In genomic region chr10:67836491-67836890, GRCh38 we compare ENCODE assay signal across 19 cellular contexts. TPM values are rescaled to one million over a fixed set of nuclear protein-coding genes. Genes with fewer than 3 reads are reported as not detected.
DNase-seq lines count a peak whose midpoint lies in the region; ATAC-seq, FAIRE-seq and TF ChIP-seq lines count a peak whose summit lies in the region.
"Had no signal": no experiment of that assay in that cellular context is flagged by ENCODE, and none has a peak within 500 bp of the region (broad histone marks: within the 10 kb centered on the region; RNA-seq: fewer than 3 reads in every experiment).

No MANE protein-coding gene starts in this region.

- peak overlapping the region; percentile 78 for H2AFZ ChIP-seq in K562 (ENCODE audit: low read depth, low read length)

- TF ChIP-seq RAD21 in K562 (CRISPR knock-in tag; conservative IDR thresholded peaks at IDR 0.05 in 1 of 2, IDR thresholded peaks at IDR 0.05 in 1 of 2) = no peak

- 0% methylated on average over 2 of the region's 2 CpGs for WGBS in K562 (ENCODE audit: insufficient coverage, low coverage, missing lambda C conversion rate)

- in situ Hi-C loops in K562 (cut with MboI) = no loop called here

- peak overlapping the region; percentile 59 for H3K4me2 ChIP-seq in K562 (ENCODE audit: insufficient read depth, low read length)

- no peak for FAIRE-seq in K562 (lab: Jason Lieb, UNC)

- intact Hi-C loops in left ventricle myocardium inferior (cut with micrococcal nuclease) = no loop called here
- intact Hi-C loops in left cardiac atrium (cut with DNase I) = no loop called here
- intact Hi-C loops in K562 (cut with micrococcal nuclease) = loop anchor here (2.0 kb wide), 1 partner anchor 48 kb away; no protein-coding TSS in a partner anchor
- intact Hi-C loops in activated T-helper 2 cell treated with anti-CD3 and anti-CD28 coated beads, Interferon-gamma antibody, Interleukin-2, Interleukin-4, amounts not matched to agents 10 μg/mL and 5 μg/mL and 100 μg/mL, durations not matched to agents 14 hours and 24 hours and 36 hours (cut with micrococcal nuclease) = no loop called here

- TF ChIP-seq EP300 in K562 (IDR thresholded peaks at IDR 0.05; ENCODE audit: low read length) = no peak

- H3K4me1 Mint-ChIP-seq in type B pancreatic cell (ENCODE audit: unreplicated experiment) = peaks cover 5% of the 10 kb centered on the region
- peaks cover 10% of the 10 kb centered on the region for H3K4me1 Mint-ChIP-seq in activated T-helper 2 cell treated with anti-CD3 and anti-CD28 coated beads, Interferon-gamma antibody, Interleukin-2, Interleukin-4, amounts not matched to agents 10 μg/mL and 5 μg/mL and 100 μg/mL, durations not matched to agents 14 hours and 24 hours and 36 hours (ENCODE audit: low read depth)
- no peaks in the 10 kb centered on the region for H3K4me1 Mint-ChIP-seq in activated T-helper 17 cell treated with anti-CD3 and anti-CD28 coated beads, Interleukin-2, amount 50 U/mL, for 72 hours
- H3K4me1 Mint-ChIP-seq: natural killer cell, T-helper 17 cell had no signal

- H3K4me1 ChIP-seq in left ventricle myocardium inferior = peaks cover 6% of the 10 kb centered on the region
- no peaks in the 10 kb centered on the region; a peak in 1 of 5 replicates for H3K4me1 ChIP-seq in K562 (replicated peaks in 1 of 2; ENCODE audit: control insufficient read depth in 2 of 2, insufficient read depth in 2 of 2, low read length in 2 of 2)

- peak overlapping the region; percentile 65 for H3K4me3 ChIP-seq in left ventricle myocardium inferior
- peak overlapping the region; percentile 23 for H3K4me3 ChIP-seq in K562

- BruUV-seq in K562 (replicated peaks; lab: Mats Ljungman, UMichigan) = no TSS peak

- CTCF ChIA-PET in K562 (lab: Yijun Ruan, JAX; ENCODE audit: low intra/inter-chr PET ratio) = no interaction called here

- peaks cover 3% of the 10 kb centered on the region for H3K36me3 Mint-ChIP-seq in type B pancreatic cell
- H3K36me3 Mint-ChIP-seq in activated T-helper 2 cell treated with anti-CD3 and anti-CD28 coated beads, Interferon-gamma antibody, Interleukin-2, Interleukin-4, amounts not matched to agents 10 μg/mL and 5 μg/mL and 100 μg/mL, durations not matched to agents 14 hours and 24 hours and 36 hours (ENCODE audit: low read depth) = no peaks in the 10 kb centered on the region
- H3K36me3 Mint-ChIP-seq in activated T-helper 17 cell treated with anti-CD3 and anti-CD28 coated beads, Interleukin-2, amount 50 U/mL, for 72 hours (ENCODE audit: low read depth) = no peaks in the 10 kb centered on the region
- H3K36me3 Mint-ChIP-seq: natural killer cell had no signal

- H3K9me3 Mint-ChIP-seq in type B pancreatic cell = no peaks in the 10 kb centered on the region
- H3K9me3 Mint-ChIP-seq in activated T-helper 2 cell treated with anti-CD3 and anti-CD28 coated beads, Interferon-gamma antibody, Interleukin-2, Interleukin-4, amounts not matched to agents 10 μg/mL and 5 μg/mL and 100 μg/mL, durations not matched to agents 14 hours and 24 hours and 36 hours = peaks cover 4% of the 10 kb centered on the region
- H3K9me3 Mint-ChIP-seq in activated T-helper 17 cell treated with anti-CD3 and anti-CD28 coated beads, Interleukin-2, amount 50 U/mL, for 72 hours = no peaks in the 10 kb centered on the region
- H3K9me3 Mint-ChIP-seq: natural killer cell; stimulated activated naive CD8-positive, alpha-beta T cell treated with anti-CD3 and anti-CD28 coated beads, Interleukin-15, Interleukin-2, amounts not matched to agents 100 ng/mL and 50 ng/mL, for 24 hours had no signal

- H4K20me1 ChIP-seq in K562 (replicated peaks; ENCODE audit: control insufficient read depth, insufficient read depth, low read length) = no peaks in the 10 kb centered on the region

- POLR2A ChIA-PET in K562 (lab: Yijun Ruan, JAX) = interaction anchor here (0.6 to 1.8 kb wide), 5 partner anchors 9 to 1766 kb away, joined by 3 to 4 read pairs (median 3); no protein-coding TSS in a partner anchor

- no peak for TF ChIP-seq CTCF in left ventricle myocardium inferior (IDR thresholded peaks at IDR 0.05; ENCODE audit: borderline replicate concordance)
- TF ChIP-seq CTCF in K562 (IDR thresholded peaks at IDR 0.05 in 2 of 3, conservative IDR thresholded peaks at IDR 0.05 in 1 of 3; ENCODE audit: insufficient read depth in 2 of 3, low read depth in 1 of 3, low read length in 3 of 3) = no peak
- no peak for TF ChIP-seq CTCF in type B pancreatic cell (conservative IDR thresholded peaks at IDR 0.05)

- no peak overlapping the region for H3K27ac Mint-ChIP-seq in type B pancreatic cell
- no peak overlapping the region for H3K27ac Mint-ChIP-seq in activated T-helper 2 cell treated with anti-CD3 and anti-CD28 coated beads, Interferon-gamma antibody, Interleukin-2, Interleukin-4, amounts not matched to agents 10 μg/mL and 5 μg/mL and 100 μg/mL, durations not matched to agents 14 hours and 24 hours and 36 hours
- H3K27ac Mint-ChIP-seq in activated T-helper 17 cell treated with anti-CD3 and anti-CD28 coated beads, Interleukin-2, amount 50 U/mL, for 72 hours = no peak overlapping the region
- H3K27ac Mint-ChIP-seq: activated B cell treated with CpG ODN at 0.5 μM for 24 hours, natural killer cell, T-helper 17 cell had no signal

- no peaks in the 10 kb centered on the region for H3K27me3 Mint-ChIP-seq in type B pancreatic cell
- H3K27me3 Mint-ChIP-seq in activated T-helper 2 cell treated with anti-CD3 and anti-CD28 coated beads, Interferon-gamma antibody, Interleukin-2, Interleukin-4, amounts not matched to agents 10 μg/mL and 5 μg/mL and 100 μg/mL, durations not matched to agents 14 hours and 24 hours and 36 hours (ENCODE audit: low read depth) = no peaks in the 10 kb centered on the region
- no peaks in the 10 kb centered on the region for H3K27me3 Mint-ChIP-seq in activated T-helper 17 cell treated with anti-CD3 and anti-CD28 coated beads, Interleukin-2, amount 50 U/mL, for 72 hours
- H3K27me3 Mint-ChIP-seq: activated B cell treated with CpG ODN at 0.5 μM for 24 hours; stimulated activated naive CD8-positive, alpha-beta T cell treated with anti-CD3 and anti-CD28 coated beads, Interleukin-15, Interleukin-2, amounts not matched to agents 100 ng/mL and 50 ng/mL, for 24 hours; T-helper 17 cell had no signal

- H3K9me1 ChIP-seq in K562 (ENCODE audit: control insufficient read depth, insufficient read depth, low read length) = no peaks in the 10 kb centered on the region

- H3K9me3 ChIP-seq in left ventricle myocardium inferior (replicated peaks) (peaks cover 5% of the 10 kb centered on the region), K562 (replicated peaks; ENCODE audit: control insufficient read depth, insufficient read depth, low read depth, low read length) (no peaks in the 10 kb centered on the region; the same call in 1 of the 2 replicates)

- DNase-seq in left ventricle myocardium inferior (no peak), left cardiac atrium (no peak), NCI-H1694 (lab: John Stamatoyannopoulos, UW) (peak; percentile 5), K562 (ENCODE audit: extremely low read depth in 1 of 4, low spot score in 3 of 4) (peak in 1 of 4 experiments; percentile 36), type B pancreatic cell (ENCODE audit: extremely low spot score, unreplicated experiment) (no peak)
- no peak for DNase-seq in activated T-helper 2 cell treated with anti-CD3 and anti-CD28 coated beads, Interferon-gamma antibody, Interleukin-2, Interleukin-4, amounts not matched to agents 10 μg/mL and 5 μg/mL and 100 μg/mL, durations not matched to agents 14 hours and 24 hours and 36 hours (ENCODE audit: low spot score)
- DNase-seq: activated B cell treated with CpG ODN at 0.5 μM for 24 hours; activated CD8-positive, alpha-beta memory T cell treated with anti-CD3 and anti-CD28 coated beads for 24 hours; EL; GOT3; natural killer cell; NCI-H345; SHP77; T-helper 17 cell; trophoblast cell had no signal

- ATAC-seq in left cardiac atrium = no peak
- ATAC-seq in K562 = 0 out of 3 replicates have a peak, but pooled peaks have one; percentile 7
- ATAC-seq in GM19023 (IDR thresholded peaks at IDR 0.05; ENCODE audit: unreplicated experiment) = no peak
- no peak for ATAC-seq in activated T-helper 17 cell treated with anti-CD3 and anti-CD28 coated beads, Interleukin-2, amount 50 U/mL, for 72 hours (replicated peaks)
- ATAC-seq: natural killer cell, T-helper 17 cell had no signal

- H3K36me3 ChIP-seq in left ventricle myocardium inferior = no peaks in the 10 kb centered on the region
- H3K36me3 ChIP-seq in K562 (ENCODE audit: control insufficient read depth, insufficient read depth, low read length) = no peaks in the 10 kb centered on the region; the same call in 2 of the 3 replicates
- H3K36me3 ChIP-seq: cardiac muscle cell had no signal

- H3K27ac ChIP-seq in left ventricle myocardium inferior (replicated peaks) = no peak overlapping the region
- peak overlapping the region; percentile 43; the same call in 2 of the 3 replicates for H3K27ac ChIP-seq in K562 (ENCODE audit: extremely low read depth, low read depth, low read length)
- H3K27ac ChIP-seq: cardiac muscle cell had no signal

- H3K27me3 ChIP-seq in left ventricle myocardium inferior (ENCODE audit: low read depth) = no peaks in the 10 kb centered on the region
- no peaks in the 10 kb centered on the region for H3K27me3 ChIP-seq in K562 (ENCODE audit: control insufficient read depth in 2 of 2, insufficient read depth in 2 of 2, low read length in 2 of 2)
- H3K27me3 ChIP-seq: cardiac muscle cell had no signal

- H3K4me3 Mint-ChIP-seq in type B pancreatic cell = peak overlapping the region; percentile 46
- no peak overlapping the region for H3K4me3 Mint-ChIP-seq in activated T-helper 2 cell treated with anti-CD3 and anti-CD28 coated beads, Interferon-gamma antibody, Interleukin-2, Interleukin-4, amounts not matched to agents 10 μg/mL and 5 μg/mL and 100 μg/mL, durations not matched to agents 14 hours and 24 hours and 36 hours (ENCODE audit: low read depth)
- no peak overlapping the region for H3K4me3 Mint-ChIP-seq in activated T-helper 17 cell treated with anti-CD3 and anti-CD28 coated beads, Interleukin-2, amount 50 U/mL, for 72 hours
- H3K4me3 Mint-ChIP-seq: activated B cell treated with CpG ODN at 0.5 μM for 24 hours, natural killer cell, T-helper 17 cell had no signal

- peak overlapping the region in 1 of 2 experiments; percentile 58; a peak in 2 of 4 replicates for H3K9ac ChIP-seq in K562 (ENCODE audit: insufficient read depth in 1 of 2, low read depth in 2 of 2, low read length in 2 of 2)

- TF ChIP-seq POLR2A in K562 (conservative IDR thresholded peaks at IDR 0.05) = no peak

- peaks cover 52% of the 10 kb centered on the region for H3K79me2 ChIP-seq in K562 (ENCODE audit: control insufficient read depth, insufficient read depth, low read length)

RNA-seq across cellular contexts. Expression of gene DNAJC12, which starts 1.5 kb away (rescaled TPM):
- total RNA-seq in left ventricle myocardium inferior = 6.1 TPM
- total RNA-seq in left cardiac atrium = 1 to 10 TPM; 3.6 to 3.7 TPM
- total RNA-seq in K562 (2011; cell fraction: chromatin; rRNA removed; ENCODE audit: low replicate concordance) = 1.6 and 6.8 TPM in 2 replicates
- 1.7 and 2.5 TPM in 2 replicates for total RNA-seq in K562 (2011; cell fraction: nucleolus; rRNA removed)
- 2.4 and 4.7 TPM in 2 replicates for total RNA-seq in K562 (2011; cell fraction: nucleoplasm; rRNA removed)
- 41.6 and 46.5 TPM in 2 replicates for total RNA-seq in K562 (2014; rRNA removed)
- total RNA-seq in K562 (2014; rRNA removed; fragmentation: Illumina TruSeq; extraction: Trizol) = 68.5 and 79.7 TPM in 2 replicates
- 32.3 and 34.4 TPM in 2 replicates for total RNA-seq in K562 (2015; rRNA removed; fragmentation: Illumina TruSeq; extraction: Trizol)
- 37.0 and 42.4 TPM in 2 replicates for total RNA-seq in K562 (2021)
- 7.4 and 7.7 TPM in 2 replicates for polyA plus RNA-seq in K562 (2011; rRNA removed)
- 1.1 and 3.8 TPM in 2 replicates for polyA plus RNA-seq in K562 (2011; cell fraction: cytosol; rRNA removed)
- 0.51 and 1.2 TPM in 2 replicates for polyA plus RNA-seq in K562 (2011; cell fraction: nucleus; rRNA removed)
- 30.3 and 94.1 TPM in 2 replicates for polyA plus RNA-seq in K562 (2012)
- 88.4 and 90.9 TPM in 2 replicates for polyA plus RNA-seq in K562 (2014; fragmentation: Illumina TruSeq; extraction: Trizol)
- 10 to 100 TPM; 92.2 to 95.9 TPM for polyA plus RNA-seq in K562 (2014; fragmentation: Nextera tagmentation; extraction: Ambion mirVana)
- 54.4 and 74.3 TPM in 2 replicates for polyA plus RNA-seq in K562 (2014; rRNA removed)
- polyA minus RNA-seq in K562 (2011; rRNA and poly(A)+ RNA removed) = 1.9 and 3.2 TPM in 2 replicates
- polyA minus RNA-seq in K562 (2011; cell fraction: cytosol; rRNA and poly(A)+ RNA removed) = 1.7 and 2.1 TPM in 2 replicates
- polyA minus RNA-seq in K562 (2011; cell fraction: nucleus; rRNA and poly(A)+ RNA removed) = 0.40 and 1.1 TPM in 2 replicates
- 15.7 and 19.4 TPM in 2 replicates for total RNA-seq in type B pancreatic cell (ENCODE audit: low replicate concordance)
- 11.0 and 12.6 TPM in 2 replicates for total RNA-seq in activated T-helper 2 cell treated with anti-CD3 and anti-CD28 coated beads, Interferon-gamma antibody, Interleukin-2, Interleukin-4, amounts not matched to agents 10 μg/mL and 5 μg/mL and 100 μg/mL, durations not matched to agents 14 hours and 24 hours and 36 hours
- total RNA-seq in activated T-helper 17 cell treated with anti-CD3 and anti-CD28 coated beads, Interleukin-2, amount 50 U/mL, for 72 hours = 1 to 10 TPM; 2.6 to 3.7 TPM
- total RNA-seq: natural killer cell, T-helper 17 cell had no signal

RNA-seq across cellular contexts. Expression of gene SIRT1, which starts 48.0 kb away (rescaled TPM):
- total RNA-seq in left ventricle myocardium inferior = 10.6 TPM
- 10 to 100 TPM; 14.1 to 14.8 TPM for total RNA-seq in left cardiac atrium
- total RNA-seq in K562 (2011; cell fraction: chromatin; rRNA removed; ENCODE audit: low replicate concordance) = 9.5 and 26.7 TPM in 2 replicates
- 5.5 and 7.5 TPM in 2 replicates for total RNA-seq in K562 (2011; cell fraction: nucleolus; rRNA removed)
- 10.4 and 18.1 TPM in 2 replicates for total RNA-seq in K562 (2011; cell fraction: nucleoplasm; rRNA removed)
- 13.2 and 13.6 TPM in 2 replicates for total RNA-seq in K562 (2014; rRNA removed)
- total RNA-seq in K562 (2014; rRNA removed; fragmentation: Illumina TruSeq; extraction: Trizol) = 21.6 and 23.2 TPM in 2 replicates
- 18.6 and 19.9 TPM in 2 replicates for total RNA-seq in K562 (2015; rRNA removed; fragmentation: Illumina TruSeq; extraction: Trizol)
- total RNA-seq in K562 (2021) = 20.9 and 25.8 TPM in 2 replicates
- polyA plus RNA-seq in K562 (2011; rRNA removed) = 13.5 and 17.2 TPM in 2 replicates
- 2.7 and 6.2 TPM in 2 replicates for polyA plus RNA-seq in K562 (2011; cell fraction: cytosol; rRNA removed)
- 4.8 and 5.7 TPM in 2 replicates for polyA plus RNA-seq in K562 (2011; cell fraction: nucleus; rRNA removed)
- 14.0 and 15.7 TPM in 2 replicates for polyA plus RNA-seq in K562 (2012)
- 22.3 and 25.8 TPM in 2 replicates for polyA plus RNA-seq in K562 (2014; fragmentation: Illumina TruSeq; extraction: Trizol)
- polyA plus RNA-seq in K562 (2014; fragmentation: Nextera tagmentation; extraction: Ambion mirVana) = 1 to 10 TPM; 7.8 to 8.8 TPM
- polyA plus RNA-seq in K562 (2014; rRNA removed) = 18.2 and 19.1 TPM in 2 replicates
- polyA minus RNA-seq in K562 (2011; rRNA and poly(A)+ RNA removed) = 14.2 and 15.7 TPM in 2 replicates
- 6.1 and 7.1 TPM in 2 replicates for polyA minus RNA-seq in K562 (2011; cell fraction: cytosol; rRNA and poly(A)+ RNA removed)
- 3.9 and 7.0 TPM in 2 replicates for polyA minus RNA-seq in K562 (2011; cell fraction: nucleus; rRNA and poly(A)+ RNA removed)
- 22.2 and 30.4 TPM in 2 replicates for total RNA-seq in type B pancreatic cell (ENCODE audit: low replicate concordance)
- 25.3 and 25.6 TPM in 2 replicates for total RNA-seq in activated T-helper 2 cell treated with anti-CD3 and anti-CD28 coated beads, Interferon-gamma antibody, Interleukin-2, Interleukin-4, amounts not matched to agents 10 μg/mL and 5 μg/mL and 100 μg/mL, durations not matched to agents 14 hours and 24 hours and 36 hours
- total RNA-seq in activated T-helper 17 cell treated with anti-CD3 and anti-CD28 coated beads, Interleukin-2, amount 50 U/mL, for 72 hours = 10 to 100 TPM; 24.0 to 30.7 TPM
